8 cellular contexts compared by ENCODE assay signal in the genomic region with DNA sequence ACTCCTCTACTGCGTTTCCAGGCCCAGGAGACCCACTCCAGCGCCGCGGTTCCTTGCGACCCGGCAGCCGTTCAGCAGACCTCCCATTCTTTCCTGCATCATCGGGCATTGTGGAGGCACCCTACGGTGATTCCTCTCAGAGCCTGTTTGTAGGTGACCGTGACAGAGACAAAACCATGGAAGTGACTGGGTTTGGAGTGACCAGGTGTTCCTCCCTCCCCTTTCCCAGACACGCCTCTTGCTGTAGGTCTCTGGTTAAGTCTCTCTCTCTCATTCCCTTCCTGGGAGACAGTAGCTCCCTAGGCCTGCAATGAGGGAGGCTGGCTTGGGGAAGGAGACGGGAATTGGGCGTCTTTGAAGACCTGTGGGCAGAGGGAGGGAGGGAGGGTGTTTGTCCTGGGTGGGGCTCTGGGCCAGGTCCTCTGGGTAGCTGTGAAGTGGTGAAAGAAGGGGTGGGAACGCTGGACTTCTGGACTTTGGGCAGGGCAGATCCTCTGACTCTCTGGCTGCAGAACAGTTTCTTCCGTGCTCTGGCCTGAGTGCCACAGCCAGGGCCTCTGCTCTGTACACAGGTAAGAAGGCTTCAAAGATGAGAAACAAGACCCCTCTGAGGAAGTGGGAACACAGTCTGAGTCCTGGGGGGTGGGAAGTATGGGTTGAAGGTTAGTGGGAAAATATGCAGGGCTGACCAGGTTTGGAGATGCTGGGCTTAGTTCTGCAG. TPM values are rescaled to one million over a fixed set of nuclear protein-coding genes. Genes with fewer than 3 reads are reported as not detected.
DNase-seq lines count a peak whose midpoint lies in the region; ATAC-seq and TF ChIP-seq lines count a peak whose summit lies in the region.

No MANE protein-coding gene starts in this region.

- no peak for ATAC-seq in HG03159 (IDR thresholded peaks at IDR 0.05; ENCODE audit: unreplicated experiment)

- peak overlapping the region; percentile 97 for H3K27ac Mint-ChIP-seq in dendritic cell treated with granulocyte-macrophage colony-stimulating factor and Interleukin-4, amounts not matched to agents 40 ng/mL and 50 ng/mL, for 4 days
- peak overlapping the region; percentile 98 for H3K27ac Mint-ChIP-seq in mesothelial cell of epicardium

- H3K4me3 Mint-ChIP-seq in dendritic cell treated with granulocyte-macrophage colony-stimulating factor and Interleukin-4, amounts not matched to agents 40 ng/mL and 50 ng/mL, for 4 days, result peak overlapping the region; percentile 91
- peak overlapping the region; percentile 98 for H3K4me3 Mint-ChIP-seq in mesothelial cell of epicardium

- H3K36me3 Mint-ChIP-seq in dendritic cell treated with granulocyte-macrophage colony-stimulating factor and Interleukin-4, amounts not matched to agents 40 ng/mL and 50 ng/mL, for 4 days (ENCODE audit: low read depth), result peaks cover 46% of the 10 kb centered on the region
- H3K36me3 Mint-ChIP-seq in mesothelial cell of epicardium, result peaks cover 29% of the 10 kb centered on the region

- no peak for TF ChIP-seq CTCF in GM12865 (IDR thresholded peaks at IDR 0.05; ENCODE audit: insufficient read depth, low read depth, low read length, missing control alignments)
- TF ChIP-seq CTCF in mesothelial cell of epicardium (IDR thresholded peaks at IDR 0.05; ENCODE audit: unreplicated experiment), result no peak

- H3K27me3 Mint-ChIP-seq in dendritic cell treated with granulocyte-macrophage colony-stimulating factor and Interleukin-4, amounts not matched to agents 40 ng/mL and 50 ng/mL, for 4 days, result no peaks in the 10 kb centered on the region
- no peaks in the 10 kb centered on the region for H3K27me3 Mint-ChIP-seq in mesothelial cell of epicardium (ENCODE audit: low read depth)

- H3K9me3 Mint-ChIP-seq in dendritic cell treated with granulocyte-macrophage colony-stimulating factor and Interleukin-4, amounts not matched to agents 40 ng/mL and 50 ng/mL, for 4 days, result no peaks in the 10 kb centered on the region
- H3K9me3 Mint-ChIP-seq in mesothelial cell of epicardium, result no peaks in the 10 kb centered on the region

- no peak for DNase-seq in GM12865 (ENCODE audit: low read depth)
- DNase-seq in NCI-H510A (lab: John Stamatoyannopoulos, UW), result peak; percentile 43
- DNase-seq in mesothelial cell of epicardium (ENCODE audit: low spot score in 2 of 2, unreplicated experiment in 2 of 2), result no peak
- DNase-seq in GF-D8 (lab: John Stamatoyannopoulos, UW), result no peak
- no peak for DNase-seq in stimulated activated CD4-positive, alpha-beta T cell treated with anti-CD3 and anti-CD28 coated beads, Interleukin-4, amount 100 ng/mL, for 1 hour
- no peak for DNase-seq in anterior cingulate cortex (lab: John Stamatoyannopoulos, UW)

- intact Hi-C loops in dendritic cell treated with granulocyte-macrophage colony-stimulating factor and Interleukin-4, amounts not matched to agents 40 ng/mL and 50 ng/mL, for 4 days (cut with micrococcal nuclease), result no loop called here

- H3K4me3 ChIP-seq in GM12865 (ENCODE audit: low read depth, low read length), result peak overlapping the region; percentile 65

- peaks cover 28% of the 10 kb centered on the region for H3K4me1 Mint-ChIP-seq in dendritic cell treated with granulocyte-macrophage colony-stimulating factor and Interleukin-4, amounts not matched to agents 40 ng/mL and 50 ng/mL, for 4 days (ENCODE audit: low read depth)
- peaks cover 28% of the 10 kb centered on the region for H3K4me1 Mint-ChIP-seq in mesothelial cell of epicardium

RNA-seq across cellular contexts. Expression of a gene that starts 0.8 kb away (rescaled TPM):
- 61.9 to 69.2 TPM (median 69.0 TPM) in 3 replicates for total RNA-seq in mesothelial cell of epicardium

RNA-seq across cellular contexts. Expression of a gene that starts 1.0 kb away (rescaled TPM):
- 50.5 to 55.5 TPM (median 54.9 TPM) in 3 replicates for total RNA-seq in mesothelial cell of epicardium

RNA-seq across cellular contexts. Expression of a gene that starts 6.5 kb away (rescaled TPM):
- total RNA-seq in mesothelial cell of epicardium, result 88.0 to 90.9 TPM (median 90.6 TPM) in 3 replicates

RNA-seq across cellular contexts. Expression of a gene that starts 15.9 kb away (rescaled TPM):
- total RNA-seq in mesothelial cell of epicardium, result 303 to 313 TPM (median 308 TPM) in 3 replicates

RNA-seq across cellular contexts. Expression of a gene that starts 38.8 kb away (rescaled TPM):
- 44.2 to 45.9 TPM (median 45.1 TPM) in 3 replicates for total RNA-seq in mesothelial cell of epicardium
